ENCODE assay signal across 12 cellular contexts in the genomic region with DNA sequence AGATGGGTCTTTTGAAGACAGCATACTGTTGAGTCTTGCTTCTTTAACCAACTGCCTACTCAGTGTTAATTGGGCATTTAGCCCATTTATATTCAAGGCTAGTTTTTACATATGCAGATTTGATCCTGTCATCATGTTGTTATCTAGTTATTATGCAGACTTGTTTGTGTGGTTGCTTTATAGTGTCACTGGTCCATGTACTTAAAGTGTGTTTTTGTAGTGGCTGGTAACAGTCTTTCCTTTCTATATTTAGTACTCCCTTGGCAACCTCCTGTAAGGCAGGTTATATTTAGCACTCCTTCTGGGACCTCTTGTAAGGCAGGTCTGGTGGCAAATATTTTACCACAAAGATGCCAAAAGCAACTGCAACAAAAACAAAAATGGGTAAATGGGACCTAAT.
DNase-seq lines count a peak whose midpoint lies in the region; ATAC-seq and TF ChIP-seq lines count a peak whose summit lies in the region.
"Had no signal": no experiment of that assay in that cellular context is flagged by ENCODE, and none has a peak within 500 bp of the region (broad histone marks: within the 10 kb centered on the region; RNA-seq: fewer than 3 reads in every experiment).

No MANE protein-coding gene starts in this region.

- TF ChIP-seq EP300 in esophagus muscularis mucosa (IDR thresholded peaks at IDR 0.05), result no peak

- H2AFZ ChIP-seq in Loucy (ENCODE audit: low read length) (no peak overlapping the region), GM23248 (no peak overlapping the region)

- H3K9me2 ChIP-seq in Loucy (replicated peaks; ENCODE audit: low read depth, low read length) (no peaks in the 10 kb centered on the region), GM23248 (ENCODE audit: insufficient read depth) (0 out of 2 replicates have a peak, but pooled peaks cover 3% of the 10 kb centered on the region)

- POLR2A ChIA-PET in RWPE1 (lab: Yijun Ruan, JAX; ENCODE audit: low non-redundant PET), result no interaction called here

- no peak for ATAC-seq in HG03571 (IDR thresholded peaks at IDR 0.05; ENCODE audit: unreplicated experiment)

- H3K4me3 ChIP-seq in Loucy (ENCODE audit: low read length, poor library complexity, severe bottlenecking) (no peak overlapping the region), esophagus muscularis mucosa (no peak overlapping the region), thyroid gland (replicated peaks in 1 of 3) (no peak overlapping the region), GM23248 (no peak overlapping the region)

- DNase-seq in esophagus muscularis mucosa (ENCODE audit: extremely low spot score), result no peak
- DNase-seq in myocyte (ENCODE audit: low read depth), result peak; percentile 75
- DNase-seq in thyroid gland, result no peak
- DNase-seq in GM23248, result no peak
- DNase-seq in germinal center (ENCODE audit: low spot score), result no peak
- DNase-seq in RWPE1 (ENCODE audit: low spot score), result no peak
- DNase-seq: C1 segment of cervical spinal cord, EL, NCI-H146, SHP77 treated with DMSO at 0.1 percent for 48 hours had no signal

- H3F3A ChIP-seq in Loucy (ENCODE audit: low read depth) (no peaks in the 10 kb centered on the region), GM23248 (ENCODE audit: insufficient read depth) (peaks cover 14% of the 10 kb centered on the region; the same call in 1 of the 2 replicates)

- H3K79me2 ChIP-seq in Loucy (ENCODE audit: insufficient read depth, low read length) (no peaks in the 10 kb centered on the region), GM23248 (ENCODE audit: insufficient read depth) (no peaks in the 10 kb centered on the region)

- H3K9me3 ChIP-seq in Loucy (ENCODE audit: insufficient read depth, low read depth, low read length) (no peaks in the 10 kb centered on the region), esophagus muscularis mucosa (no peaks in the 10 kb centered on the region), thyroid gland (no peaks in the 10 kb centered on the region), GM23248 (ENCODE audit: low read depth) (no peaks in the 10 kb centered on the region)

- in situ Hi-C loops in GM23248 (cut with MboI), result no loop called here

- H4K20me1 ChIP-seq in Loucy (ENCODE audit: insufficient read depth, low read length, poor library complexity, severe bottlenecking) (no peaks in the 10 kb centered on the region), GM23248 (ENCODE audit: insufficient read depth) (no peaks in the 10 kb centered on the region)

- CTCF ChIA-PET in RWPE1 (lab: Yijun Ruan, JAX), result no interaction called here

- H3K4me2 ChIP-seq in Loucy (ENCODE audit: low read depth, low read length, poor library complexity, severe bottlenecking) (peak overlapping the region; percentile 40), GM23248 (ENCODE audit: unreplicated experiment) (no peak overlapping the region)

- TF ChIP-seq CTCF in Loucy (conservative IDR thresholded peaks at IDR 0.05; ENCODE audit: low read length), result no peak
- no peak for TF ChIP-seq CTCF in esophagus muscularis mucosa (IDR thresholded peaks at IDR 0.05)
- peak in 1 of 6 experiments; percentile 13 for TF ChIP-seq CTCF in thyroid gland (IDR thresholded peaks at IDR 0.05)
- no peak for TF ChIP-seq CTCF in RWPE1 (conservative IDR thresholded peaks at IDR 0.05; ENCODE audit: low read depth)

- H3K27me3 ChIP-seq in Loucy (ENCODE audit: insufficient read depth, low read length, poor library complexity, severe bottlenecking) (no peaks in the 10 kb centered on the region), esophagus muscularis mucosa (no peaks in the 10 kb centered on the region), thyroid gland (no peaks in the 10 kb centered on the region), GM23248 (replicated peaks; ENCODE audit: insufficient read depth) (no peaks in the 10 kb centered on the region)

- H3K27ac ChIP-seq in esophagus muscularis mucosa (replicated peaks in 1 of 4), result peak overlapping the region in 3 of 4 donors; percentile 28 to 44 (median 28)
- peak overlapping the region; percentile 59 to 77 (median 74) for H3K27ac ChIP-seq in thyroid gland
- no peak overlapping the region for H3K27ac ChIP-seq in GM23248
- no peak overlapping the region for H3K27ac ChIP-seq in RWPE1

- H3K4me1 ChIP-seq in Loucy (ENCODE audit: insufficient read depth, low read length, poor library complexity, severe bottlenecking) (peaks cover 20% of the 10 kb centered on the region), esophagus muscularis mucosa (peaks cover 10 to 36% (median 20%) of the 10 kb centered on the region in 4 donors), thyroid gland (peaks cover 33 to 40% of the 10 kb centered on the region in 2 donors), GM23248 (ENCODE audit: insufficient read depth) (peaks cover 18% of the 10 kb centered on the region)

- intact Hi-C loops in esophagus muscularis mucosa (cut with DNase I), result loop anchor here (10.0 kb wide), 1 partner anchor 78 kb away; no protein-coding TSS in a partner anchor
- intact Hi-C loops in thyroid gland (cut with DNase I), result loop anchor here (10.0 kb wide), 1 partner anchor 78 kb away; no protein-coding TSS in a partner anchor

- no peak for TF ChIP-seq POLR2A in esophagus muscularis mucosa (IDR thresholded peaks at IDR 0.05; ENCODE audit: low read depth)
- TF ChIP-seq POLR2A in thyroid gland (IDR thresholded peaks at IDR 0.05), result no peak

- no peak overlapping the region for H3K9ac ChIP-seq in Loucy (ENCODE audit: low read depth, low read length, poor library complexity, severe bottlenecking)
- no peak overlapping the region for H3K9ac ChIP-seq in GM23248

- H3K36me3 ChIP-seq in Loucy (ENCODE audit: insufficient read depth, low read length) (no peaks in the 10 kb centered on the region), esophagus muscularis mucosa (no peaks in the 10 kb centered on the region), thyroid gland (no peaks in the 10 kb centered on the region), GM23248 (ENCODE audit: low read depth) (no peaks in the 10 kb centered on the region)

Comparison
In these comparisons a context has a peak if more than half of its experiments do, and no peak if none do; other contexts are left out.
1. H3K27ac ChIP-seq: peak in esophagus muscularis mucosa (3 of 4) and thyroid gland (3 of 3); none in GM23248 (single experiment) and RWPE1 (single experiment).